1 cellular context compared by ENCODE assay signal in genomic region chr6:169247419-169247818, GRCh38.
TF ChIP-seq lines count a peak whose summit lies in the region.

No MANE protein-coding gene starts in this region.

TF ChIP-seq in HepG2, 621 proteins besides CTCF, POLR2A, EP300 and RAD21 (continued from another document):
- no peak for TF ChIP-seq ZNF816 (CRISPR knock-in tag; IDR thresholded peaks at IDR 0.05; ENCODE audit: borderline replicate concordance)
- no peak for TF ChIP-seq CHD4 (IDR thresholded peaks at IDR 0.05; ENCODE audit: borderline replicate concordance, low read length)
- no peak for TF ChIP-seq TCF7 (IDR thresholded peaks at IDR 0.05; ENCODE audit: low read depth)
- TF ChIP-seq CAMTA2 (CRISPR knock-in tag; IDR thresholded peaks at IDR 0.05; ENCODE audit: borderline replicate concordance) = no peak
- TF ChIP-seq ZNF282 (IDR thresholded peaks at IDR 0.05; ENCODE audit: partially characterized antibody) = peak; percentile 41
- no peak for TF ChIP-seq ZNF431 (CRISPR knock-in tag; IDR thresholded peaks at IDR 0.05; ENCODE audit: borderline replicate concordance, low read depth)
- TF ChIP-seq FOXP1 (IDR thresholded peaks at IDR 0.05) = 0 out of 2 replicates have a peak, but pooled peaks have one; percentile 18
- TF ChIP-seq FOXP1 (CRISPR knock-in tag; IDR thresholded peaks at IDR 0.05) = no peak
- TF ChIP-seq HDAC6 (IDR thresholded peaks at IDR 0.05; ENCODE audit: low read depth, low read length) = no peak
- TF ChIP-seq, protein P1, sequence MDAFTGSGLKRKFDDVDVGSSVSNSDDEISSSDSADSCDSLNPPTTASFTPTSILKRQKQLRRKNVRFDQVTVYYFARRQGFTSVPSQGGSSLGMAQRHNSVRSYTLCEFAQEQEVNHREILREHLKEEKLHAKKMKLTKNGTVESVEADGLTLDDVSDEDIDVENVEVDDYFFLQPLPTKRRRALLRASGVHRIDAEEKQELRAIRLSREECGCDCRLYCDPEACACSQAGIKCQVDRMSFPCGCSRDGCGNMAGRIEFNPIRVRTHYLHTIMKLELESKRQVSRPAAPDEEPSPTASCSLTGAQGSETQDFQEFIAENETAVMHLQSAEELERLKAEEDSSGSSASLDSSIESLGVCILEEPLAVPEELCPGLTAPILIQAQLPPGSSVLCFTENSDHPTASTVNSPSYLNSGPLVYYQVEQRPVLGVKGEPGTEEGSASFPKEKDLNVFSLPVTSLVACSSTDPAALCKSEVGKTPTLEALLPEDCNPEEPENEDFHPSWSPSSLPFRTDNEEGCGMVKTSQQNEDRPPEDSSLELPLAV (CRISPR knock-in tag; conservative IDR thresholded peaks at IDR 0.05; ENCODE audit: low read depth) = no peak
- 0 out of 2 replicates have a peak, but pooled peaks have one; percentile 33 for TF ChIP-seq ZNF207 (IDR thresholded peaks at IDR 0.05; ENCODE audit: borderline replicate concordance)
- no peak for TF ChIP-seq IRF2 (CRISPR knock-in tag; IDR thresholded peaks at IDR 0.05)
- TF ChIP-seq HNRNPK (IDR thresholded peaks at IDR 0.05; ENCODE audit: low read depth, low read length, poor library complexity, severe bottlenecking) = no peak
- no peak for TF ChIP-seq NONO (IDR thresholded peaks at IDR 0.05)
- TF ChIP-seq NONO (CRISPR knock-in tag; conservative IDR thresholded peaks at IDR 0.05) = 0 out of 2 replicates have a peak, but pooled peaks have one; percentile 21
- TF ChIP-seq ZNF382 (CRISPR knock-in tag; IDR thresholded peaks at IDR 0.05; ENCODE audit: borderline replicate concordance) = no peak
- TF ChIP-seq, protein P2, sequence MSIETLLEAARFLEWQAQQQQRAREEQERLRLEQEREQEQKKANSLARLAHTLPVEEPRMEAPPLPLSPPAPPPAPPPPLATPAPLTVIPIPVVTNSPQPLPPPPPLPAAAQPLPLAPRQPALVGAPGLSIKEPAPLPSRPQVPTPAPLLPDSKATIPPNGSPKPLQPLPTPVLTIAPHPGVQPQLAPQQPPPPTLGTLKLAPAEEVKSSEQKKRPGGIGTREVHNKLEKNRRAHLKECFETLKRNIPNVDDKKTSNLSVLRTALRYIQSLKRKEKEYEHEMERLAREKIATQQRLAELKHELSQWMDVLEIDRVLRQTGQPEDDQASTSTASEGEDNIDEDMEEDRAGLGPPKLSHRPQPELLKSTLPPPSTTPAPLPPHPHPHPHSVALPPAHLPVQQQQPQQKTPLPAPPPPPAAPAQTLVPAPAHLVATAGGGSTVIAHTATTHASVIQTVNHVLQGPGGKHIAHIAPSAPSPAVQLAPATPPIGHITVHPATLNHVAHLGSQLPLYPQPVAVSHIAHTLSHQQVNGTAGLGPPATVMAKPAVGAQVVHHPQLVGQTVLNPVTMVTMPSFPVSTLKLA (IDR thresholded peaks at IDR 0.05) = peak; percentile 98
- no peak for TF ChIP-seq GTF2F1 (IDR thresholded peaks at IDR 0.05; ENCODE audit: low read length)
- TF ChIP-seq ZNF652 (CRISPR knock-in tag; IDR thresholded peaks at IDR 0.05; ENCODE audit: borderline replicate concordance, low read depth) = no peak
- TF ChIP-seq ZNF891 (CRISPR knock-in tag; IDR thresholded peaks at IDR 0.05) = no peak
- no peak for TF ChIP-seq NFRKB (IDR thresholded peaks at IDR 0.05)
- TF ChIP-seq SOX6 (IDR thresholded peaks at IDR 0.05) = 0 out of 2 replicates have a peak, but pooled peaks have one; percentile 12
- TF ChIP-seq SOX6 (CRISPR knock-in tag; IDR thresholded peaks at IDR 0.05) = no peak
- TF ChIP-seq DPF2 (CRISPR knock-in tag; IDR thresholded peaks at IDR 0.05; ENCODE audit: borderline replicate concordance, low read depth) = no peak
- TF ChIP-seq, protein P3, sequence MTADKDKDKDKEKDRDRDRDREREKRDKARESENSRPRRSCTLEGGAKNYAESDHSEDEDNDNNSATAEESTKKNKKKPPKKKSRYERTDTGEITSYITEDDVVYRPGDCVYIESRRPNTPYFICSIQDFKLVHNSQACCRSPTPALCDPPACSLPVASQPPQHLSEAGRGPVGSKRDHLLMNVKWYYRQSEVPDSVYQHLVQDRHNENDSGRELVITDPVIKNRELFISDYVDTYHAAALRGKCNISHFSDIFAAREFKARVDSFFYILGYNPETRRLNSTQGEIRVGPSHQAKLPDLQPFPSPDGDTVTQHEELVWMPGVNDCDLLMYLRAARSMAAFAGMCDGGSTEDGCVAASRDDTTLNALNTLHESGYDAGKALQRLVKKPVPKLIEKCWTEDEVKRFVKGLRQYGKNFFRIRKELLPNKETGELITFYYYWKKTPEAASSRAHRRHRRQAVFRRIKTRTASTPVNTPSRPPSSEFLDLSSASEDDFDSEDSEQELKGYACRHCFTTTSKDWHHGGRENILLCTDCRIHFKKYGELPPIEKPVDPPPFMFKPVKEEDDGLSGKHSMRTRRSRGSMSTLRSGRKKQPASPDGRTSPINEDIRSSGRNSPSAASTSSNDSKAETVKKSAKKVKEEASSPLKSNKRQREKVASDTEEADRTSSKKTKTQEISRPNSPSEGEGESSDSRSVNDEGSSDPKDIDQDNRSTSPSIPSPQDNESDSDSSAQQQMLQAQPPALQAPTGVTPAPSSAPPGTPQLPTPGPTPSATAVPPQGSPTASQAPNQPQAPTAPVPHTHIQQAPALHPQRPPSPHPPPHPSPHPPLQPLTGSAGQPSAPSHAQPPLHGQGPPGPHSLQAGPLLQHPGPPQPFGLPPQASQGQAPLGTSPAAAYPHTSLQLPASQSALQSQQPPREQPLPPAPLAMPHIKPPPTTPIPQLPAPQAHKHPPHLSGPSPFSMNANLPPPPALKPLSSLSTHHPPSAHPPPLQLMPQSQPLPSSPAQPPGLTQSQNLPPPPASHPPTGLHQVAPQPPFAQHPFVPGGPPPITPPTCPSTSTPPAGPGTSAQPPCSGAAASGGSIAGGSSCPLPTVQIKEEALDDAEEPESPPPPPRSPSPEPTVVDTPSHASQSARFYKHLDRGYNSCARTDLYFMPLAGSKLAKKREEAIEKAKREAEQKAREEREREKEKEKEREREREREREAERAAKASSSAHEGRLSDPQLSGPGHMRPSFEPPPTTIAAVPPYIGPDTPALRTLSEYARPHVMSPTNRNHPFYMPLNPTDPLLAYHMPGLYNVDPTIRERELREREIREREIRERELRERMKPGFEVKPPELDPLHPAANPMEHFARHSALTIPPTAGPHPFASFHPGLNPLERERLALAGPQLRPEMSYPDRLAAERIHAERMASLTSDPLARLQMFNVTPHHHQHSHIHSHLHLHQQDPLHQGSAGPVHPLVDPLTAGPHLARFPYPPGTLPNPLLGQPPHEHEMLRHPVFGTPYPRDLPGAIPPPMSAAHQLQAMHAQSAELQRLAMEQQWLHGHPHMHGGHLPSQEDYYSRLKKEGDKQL (CRISPR knock-in tag; IDR thresholded peaks at IDR 0.05; ENCODE audit: low read depth) = no peak
- TF ChIP-seq ZNF841 (CRISPR knock-in tag; IDR thresholded peaks at IDR 0.05; ENCODE audit: borderline replicate concordance) = no peak
- TF ChIP-seq PRDM10 (CRISPR knock-in tag; IDR thresholded peaks at IDR 0.05; ENCODE audit: low read depth) = no peak
- TF ChIP-seq ELF1 (CRISPR knock-in tag; IDR thresholded peaks at IDR 0.05) = no peak
- TF ChIP-seq HOXA9 (CRISPR knock-in tag; IDR thresholded peaks at IDR 0.05; ENCODE audit: borderline replicate concordance) = no peak
- 0 out of 2 replicates have a peak, but pooled peaks have one; percentile 33 for TF ChIP-seq NBN (conservative IDR thresholded peaks at IDR 0.05)
- no peak for TF ChIP-seq DNMT3B (CRISPR knock-in tag; conservative IDR thresholded peaks at IDR 0.05)
- TF ChIP-seq CREM (IDR thresholded peaks at IDR 0.05) = no peak
- no peak for TF ChIP-seq CREM (CRISPR knock-in tag; IDR thresholded peaks at IDR 0.05)
- no peak for TF ChIP-seq MIER3 (CRISPR knock-in tag; IDR thresholded peaks at IDR 0.05; ENCODE audit: borderline replicate concordance)
- no peak for TF ChIP-seq RFX3 (CRISPR knock-in tag; IDR thresholded peaks at IDR 0.05)
- TF ChIP-seq, protein P4, sequence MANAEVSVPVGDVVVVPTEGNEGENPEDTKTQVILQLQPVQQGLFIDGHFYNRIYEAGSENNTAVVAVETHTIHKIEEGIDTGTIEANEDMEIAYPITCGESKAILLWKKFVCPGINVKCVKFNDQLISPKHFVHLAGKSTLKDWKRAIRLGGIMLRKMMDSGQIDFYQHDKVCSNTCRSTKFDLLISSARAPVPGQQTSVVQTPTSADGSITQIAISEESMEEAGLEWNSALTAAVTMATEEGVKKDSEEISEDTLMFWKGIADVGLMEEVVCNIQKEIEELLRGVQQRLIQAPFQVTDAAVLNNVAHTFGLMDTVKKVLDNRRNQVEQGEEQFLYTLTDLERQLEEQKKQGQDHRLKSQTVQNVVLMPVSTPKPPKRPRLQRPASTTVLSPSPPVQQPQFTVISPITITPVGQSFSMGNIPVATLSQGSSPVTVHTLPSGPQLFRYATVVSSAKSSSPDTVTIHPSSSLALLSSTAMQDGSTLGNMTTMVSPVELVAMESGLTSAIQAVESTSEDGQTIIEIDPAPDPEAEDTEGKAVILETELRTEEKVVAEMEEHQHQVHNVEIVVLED (CRISPR knock-in tag; IDR thresholded peaks at IDR 0.05; ENCODE audit: borderline replicate concordance) = no peak
- no peak for TF ChIP-seq MEIS2 (CRISPR knock-in tag; IDR thresholded peaks at IDR 0.05)
- TF ChIP-seq ZNF790 (CRISPR knock-in tag; IDR thresholded peaks at IDR 0.05; ENCODE audit: borderline replicate concordance) = no peak
- TF ChIP-seq JUND (CRISPR knock-in tag; IDR thresholded peaks at IDR 0.05) = no peak
- TF ChIP-seq CHD2 (IDR thresholded peaks at IDR 0.05; ENCODE audit: low read depth, low read length) = no peak
- TF ChIP-seq BHLHE40 (IDR thresholded peaks at IDR 0.05; ENCODE audit: low read length) = no peak
- TF ChIP-seq KMT2A (CRISPR knock-in tag; IDR thresholded peaks at IDR 0.05) = no peak
- TF ChIP-seq ZNF879 (CRISPR knock-in tag; IDR thresholded peaks at IDR 0.05) = no peak
- no peak for TF ChIP-seq KAT8 (CRISPR knock-in tag; IDR thresholded peaks at IDR 0.05)
